ENCODE assay signal across 11 cellular contexts in the genomic region with DNA sequence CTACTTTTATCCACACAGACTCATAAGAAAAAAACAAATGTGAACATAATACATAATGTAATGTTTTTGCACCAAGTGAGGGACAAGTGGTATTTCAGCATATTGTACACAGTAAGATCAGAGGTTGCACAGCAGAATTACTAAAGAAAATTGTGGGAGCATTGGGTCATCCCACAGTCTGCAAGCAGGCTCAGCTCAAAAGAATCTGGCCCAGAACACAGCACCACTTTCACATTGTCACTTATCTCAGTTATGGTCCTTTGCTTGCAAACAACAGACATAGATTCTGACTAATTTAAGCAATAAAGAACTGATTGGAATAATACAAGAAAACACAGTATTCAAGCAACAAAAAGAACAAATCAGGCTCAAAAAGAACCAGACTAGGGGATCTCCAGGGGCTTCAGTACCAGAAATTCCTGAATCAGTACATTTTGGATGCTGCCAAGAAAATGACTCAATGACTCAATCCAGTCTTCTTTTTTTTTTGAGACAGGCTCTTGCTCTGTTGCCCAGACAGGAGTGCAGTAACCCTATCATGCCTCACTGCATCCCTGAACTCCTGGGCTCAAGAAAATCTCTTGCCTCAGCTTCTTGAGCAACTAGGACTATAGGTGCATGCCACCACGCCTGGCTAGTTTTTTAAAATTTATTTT. TPM values are rescaled to one million over a fixed set of nuclear protein-coding genes. Genes with fewer than 3 reads are reported as not detected.
DNase-seq lines count a peak whose midpoint lies in the region; ATAC-seq and TF ChIP-seq lines count a peak whose summit lies in the region.
"Had no signal": no experiment of that assay in that cellular context is flagged by ENCODE, and none has a peak within 500 bp of the region (broad histone marks: within the 10 kb centered on the region; RNA-seq: fewer than 3 reads in every experiment).

No MANE protein-coding gene starts in this region.

- H3K27me3 Mint-ChIP-seq in activated naive CD8-positive, alpha-beta T cell treated with anti-CD3 and anti-CD28 coated beads, Interleukin-2, amount 50 U/mL, for 24 hours: peaks cover 3% of the 10 kb centered on the region

- TF ChIP-seq CTCF in esophagus squamous epithelium (IDR thresholded peaks at IDR 0.05) (no peak), osteoblast (IDR thresholded peaks at IDR 0.05; ENCODE audit: extremely low read depth, low read depth, low read length) (no peak), A673 (conservative IDR thresholded peaks at IDR 0.05; ENCODE audit: low read depth, low read length) (no peak)

- 30 to 80% methylated on average over 1 of the region's 1 CpG for WGBS in esophagus squamous epithelium, 2 donors

- H3K27ac ChIP-seq in esophagus squamous epithelium: peak overlapping the region; percentile 50 to 84 (median 68)
- peak overlapping the region; percentile 88 for H3K27ac ChIP-seq in osteoblast (ENCODE audit: low read depth, low read length)
- no peak overlapping the region for H3K27ac ChIP-seq in A673 (ENCODE audit: low read depth, low read length, poor library complexity, severe bottlenecking)
- H3K27ac ChIP-seq: lower lobe of right lung had no signal

- no peaks in the 10 kb centered on the region for H3K27me3 ChIP-seq in MG63
- no peaks in the 10 kb centered on the region for H3K27me3 ChIP-seq in esophagus squamous epithelium
- H3K27me3 ChIP-seq in osteoblast (ENCODE audit: insufficient read depth, low read length): no peaks in the 10 kb centered on the region
- no peaks in the 10 kb centered on the region for H3K27me3 ChIP-seq in A673 (replicated peaks; ENCODE audit: insufficient read depth, low read depth, low read length, poor library complexity)

- no peak for ATAC-seq in activated naive CD8-positive, alpha-beta T cell treated with anti-CD3 and anti-CD28 coated beads, Interleukin-2, amount 50 U/mL, for 24 hours
- no peak for ATAC-seq in HG03565 (IDR thresholded peaks at IDR 0.05; ENCODE audit: unreplicated experiment)

- peaks cover 8% of the 10 kb centered on the region for H3K4me1 Mint-ChIP-seq in activated naive CD8-positive, alpha-beta T cell treated with anti-CD3 and anti-CD28 coated beads, Interleukin-2, amount 50 U/mL, for 24 hours

- H3K27ac Mint-ChIP-seq in activated naive CD8-positive, alpha-beta T cell treated with anti-CD3 and anti-CD28 coated beads, Interleukin-2, amount 50 U/mL, for 24 hours: no peak overlapping the region
- H3K27ac Mint-ChIP-seq: T-helper 1 cell treated with Interleukin-12 subunit alpha and Interleukin-12 subunit beta and Interleukin-4 antibody, amounts not matched to agents 30 μg/mL and 1 μg/mL, for 36 hours had no signal

- intact Hi-C loops in esophagus squamous epithelium (cut with DNase I): no loop called here
- intact Hi-C loops in A673 (cut with micrococcal nuclease; ENCODE audit: unreplicated experiment): no loop called here

- H3K9me3 ChIP-seq in MG63 (peaks cover 12% of the 10 kb centered on the region), esophagus squamous epithelium (peaks cover 0 to 4% (median 0%) of the 10 kb centered on the region in 3 donors), osteoblast (ENCODE audit: low read depth, low read length) (peaks cover 4% of the 10 kb centered on the region), A673 (ENCODE audit: low read depth, low read length, poor library complexity, severe bottlenecking) (peaks cover 8% of the 10 kb centered on the region)
- H3K9me3 ChIP-seq: lower lobe of right lung had no signal

- no peaks in the 10 kb centered on the region for H4K20me1 ChIP-seq in osteoblast (ENCODE audit: insufficient read depth, low read length)

- TF ChIP-seq POLR2A in esophagus squamous epithelium (IDR thresholded peaks at IDR 0.05): no peak

- CTCF ChIA-PET in A673 (lab: Charles Lee): no interaction called here

- POLR2A ChIA-PET in A673 (lab: Charles Lee; ENCODE audit: low non-redundant PET): no interaction called here

- no peaks in the 10 kb centered on the region for H3K79me2 ChIP-seq in osteoblast (ENCODE audit: insufficient read depth, low read length)

- no peak overlapping the region for H2AFZ ChIP-seq in osteoblast (ENCODE audit: low read length)

- peak; percentile 80 for DNase-seq in Caki2 (ENCODE audit: low read depth)
- DNase-seq in MG63: peak; percentile 45
- DNase-seq in esophagus squamous epithelium (lab: John Stamatoyannopoulos, UW): no peak
- peak; percentile 35 for DNase-seq in osteoblast (ENCODE audit: insufficient read length, low spot score, missing footprints)
- DNase-seq in activated naive CD8-positive, alpha-beta T cell treated with anti-CD3 and anti-CD28 coated beads, Interleukin-2, amount 50 U/mL, for 24 hours: no peak
- DNase-seq in A673 (ENCODE audit: low spot score): no peak
- no peak for DNase-seq in NCI-H2171 (lab: John Stamatoyannopoulos, UW)
- DNase-seq: activated T-cell treated with anti-CD3 and anti-CD28 coated beads for 4 hours, lower lobe of right lung had no signal

- peak overlapping the region; percentile 62 for H3K4me2 ChIP-seq in osteoblast (ENCODE audit: insufficient read depth, low read length)

- H3K9me3 Mint-ChIP-seq in activated naive CD8-positive, alpha-beta T cell treated with anti-CD3 and anti-CD28 coated beads, Interleukin-2, amount 50 U/mL, for 24 hours: peaks cover 5% of the 10 kb centered on the region

- H3K4me1 ChIP-seq in esophagus squamous epithelium (peaks cover 11 to 40% (median 22%) of the 10 kb centered on the region in 3 donors), osteoblast (ENCODE audit: insufficient read depth, low read length) (peaks cover 31% of the 10 kb centered on the region), A673 (ENCODE audit: insufficient read depth, low read length, poor library complexity, severe bottlenecking) (peaks cover 12% of the 10 kb centered on the region)

- H3K4me3 ChIP-seq in MG63 (no peak overlapping the region), esophagus squamous epithelium (no peak overlapping the region), osteoblast (ENCODE audit: insufficient read depth, low read length) (peak overlapping the region; percentile 47), A673 (ENCODE audit: low read depth, low read length, poor library complexity, severe bottlenecking) (no peak overlapping the region)
- H3K4me3 ChIP-seq: lower lobe of right lung had no signal

- BruUV-seq in A673 (replicated peaks; lab: Mats Ljungman, UMichigan): no TSS peak

- H3K36me3 Mint-ChIP-seq in activated naive CD8-positive, alpha-beta T cell treated with anti-CD3 and anti-CD28 coated beads, Interleukin-2, amount 50 U/mL, for 24 hours (ENCODE audit: low read depth): no peaks in the 10 kb centered on the region

- in situ Hi-C loops in Caki2 (cut with HindIII; ENCODE audit: low pct_unique_long_range_greater_than_20kb, low sequenced_read_pairs): no loop called here

- H3K36me3 ChIP-seq in MG63 (no peaks in the 10 kb centered on the region), esophagus squamous epithelium (no peaks in the 10 kb centered on the region), osteoblast (ENCODE audit: insufficient read depth, low read length) (no peaks in the 10 kb centered on the region), A673 (ENCODE audit: insufficient read depth, low read length, poor library complexity, severe bottlenecking) (no peaks in the 10 kb centered on the region)
- H3K36me3 ChIP-seq: lower lobe of right lung had no signal

- no peak overlapping the region for H3K4me3 Mint-ChIP-seq in activated naive CD8-positive, alpha-beta T cell treated with anti-CD3 and anti-CD28 coated beads, Interleukin-2, amount 50 U/mL, for 24 hours
- H3K4me3 Mint-ChIP-seq: T-helper 1 cell treated with Interleukin-12 subunit alpha and Interleukin-12 subunit beta and Interleukin-4 antibody, amounts not matched to agents 30 μg/mL and 1 μg/mL, for 36 hours had no signal

RNA-seq across cellular contexts. Expression of gene EEA1, which starts 42.9 kb away (rescaled TPM):
- 9.7 and 17.4 TPM in 2 replicates for total RNA-seq in Caki2 (2014; rRNA removed; shearing (Covaris generic); ENCODE audit: low replicate concordance)
- total RNA-seq in MG63 (2014; rRNA removed; shearing (Covaris generic); ENCODE audit: low replicate concordance): 8.5 and 15.6 TPM in 2 replicates
- total RNA-seq in esophagus squamous epithelium (10 to 100 TPM; 17.2 to 58.1 (median 31.0) TPM), osteoblast (32.9 and 40.7 TPM in 2 replicates), A673 (2021) (33.2 and 35.7 TPM in 2 replicates)

Comparison
In these comparisons a context has a peak if more than half of its experiments do, and no peak if none do; other contexts are left out.
1. DNase-seq: peak in Caki2 (single experiment), MG63 (single experiment) and osteoblast (single experiment); none in esophagus squamous epithelium (single experiment), activated naive CD8-positive, alpha-beta T cell treated with anti-CD3 and anti-CD28 coated beads, Interleukin-2, amount 50 U/mL, for 24 hours (single experiment), A673 (single experiment) and NCI-H2171 (single experiment).